In the genomic region with DNA sequence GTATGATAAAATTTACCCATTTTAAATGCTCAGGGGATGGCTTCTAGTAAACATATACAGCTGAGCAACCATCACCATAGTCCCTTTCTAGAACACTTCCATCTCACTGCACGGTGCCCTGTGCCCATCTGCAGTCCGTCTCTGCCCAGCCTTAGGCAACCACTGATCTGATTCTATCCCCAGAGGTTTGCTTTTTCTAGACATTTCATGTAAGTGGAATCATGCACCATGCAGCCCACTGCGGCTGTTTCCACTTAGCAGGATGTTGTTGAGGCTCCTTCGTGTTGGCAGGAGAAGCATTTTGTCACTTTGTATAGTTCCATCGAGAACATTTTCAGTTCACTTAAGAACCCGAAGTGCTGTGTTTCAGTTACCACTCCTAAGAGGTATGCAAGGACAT, we compare ENCODE assay signal across 25 cellular contexts.
"Had no signal": no experiment of that assay in that cellular context is flagged by ENCODE, and none has a peak within 500 bp of the region (broad histone marks: within the 10 kb centered on the region; RNA-seq: fewer than 3 reads in every experiment).

No MANE protein-coding gene starts in this region.

- H3K27me3 ChIP-seq: brain microvascular endothelial cell, cardiac muscle cell had no signal

- H3K4me3 ChIP-seq: cardiac muscle cell, K562 had no signal

- H3K27ac Mint-ChIP-seq: activated CD4-positive, alpha-beta memory T cell treated with anti-CD3 and anti-CD28 coated beads, Interleukin-2, amount 10 ng/mL, durations not matched to agents 7 days and 5 days; activated CD4-positive, alpha-beta T cell treated with anti-CD3 and anti-CD28 coated beads, Interleukin-2, amount 10 ng/mL, durations not matched to agents 7 days and 5 days; activated naive CD4-positive, alpha-beta T cell treated with anti-CD3 and anti-CD28 coated beads, Interleukin-2, amount 50 U/mL, for 72 hours; activated naive CD8-positive, alpha-beta T cell treated with anti-CD3 and anti-CD28 coated beads, Interleukin-2, amount 50 U/mL, for 24 hours; T-cell had no signal

- H3K36me3 ChIP-seq: brain microvascular endothelial cell, cardiac muscle cell had no signal

- DNase-seq: activated CD4-positive, alpha-beta memory T cell treated with anti-CD3 and anti-CD28 coated beads, Interleukin-2, amount 10 ng/mL, durations not matched to agents 7 days and 5 days; activated CD4-positive, alpha-beta T cell treated with anti-CD3 and anti-CD28 coated beads, Interleukin-2, amount 10 ng/mL, durations not matched to agents 7 days and 5 days; activated CD4-positive, CD25-positive, alpha-beta regulatory T cell; activated CD8-positive, alpha-beta memory T cell treated with anti-CD3 and anti-CD28 coated beads, Interleukin-2, amount 50 U/mL, for 48 hours; activated naive CD4-positive, alpha-beta T cell; activated naive CD8-positive, alpha-beta T cell treated with anti-CD3 and anti-CD28 coated beads, Interleukin-2, amount 50 U/mL, for 24 hours; activated T-cell treated with anti-CD3 and anti-CD28 coated beads, Interleukin-2, amount 50 U/mL, for 1 hour; amygdala; brain microvascular endothelial cell; Karpas-422; NCI-H1105 treated with DMSO at 0.1 percent for 48 hours; NCI-H146; NCI-H187 treated with DMSO at 0.1 percent for 48 hours; NCI-H2081 treated with DMSO at 0.1 percent for 48 hours; NCI-H446; NCI-H524; PC-3; SHP77 treated with DMSO at 0.1 percent for 48 hours; T-cell; T-helper 2 cell; T1000 had no signal

- H3K4me1 Mint-ChIP-seq: activated CD4-positive, alpha-beta T cell treated with anti-CD3 and anti-CD28 coated beads, Interleukin-2, amount 10 ng/mL, durations not matched to agents 7 days and 5 days; activated naive CD8-positive, alpha-beta T cell treated with anti-CD3 and anti-CD28 coated beads, Interleukin-2, amount 50 U/mL, for 24 hours had no signal

- H3K36me3 Mint-ChIP-seq: T-cell had no signal

- H3K4me3 Mint-ChIP-seq: activated CD4-positive, alpha-beta memory T cell treated with anti-CD3 and anti-CD28 coated beads, Interleukin-2, amount 10 ng/mL, durations not matched to agents 7 days and 5 days; activated CD4-positive, alpha-beta T cell treated with anti-CD3 and anti-CD28 coated beads, Interleukin-2, amount 10 ng/mL, durations not matched to agents 7 days and 5 days; activated naive CD8-positive, alpha-beta T cell treated with anti-CD3 and anti-CD28 coated beads, Interleukin-2, amount 50 U/mL, for 24 hours; T-cell had no signal

- H3K27ac ChIP-seq: brain microvascular endothelial cell, cardiac muscle cell, VCaP had no signal

- H3K27me3 Mint-ChIP-seq: activated CD4-positive, alpha-beta T cell treated with anti-CD3 and anti-CD28 coated beads, Interleukin-2, amount 10 ng/mL, durations not matched to agents 7 days and 5 days; activated naive CD8-positive, alpha-beta T cell treated with anti-CD3 and anti-CD28 coated beads, Interleukin-2, amount 50 U/mL, for 24 hours had no signal

- H3K9me3 Mint-ChIP-seq: activated CD4-positive, alpha-beta memory T cell treated with anti-CD3 and anti-CD28 coated beads, Interleukin-2, amount 10 ng/mL, durations not matched to agents 7 days and 5 days; activated naive CD8-positive, alpha-beta T cell treated with anti-CD3 and anti-CD28 coated beads, Interleukin-2, amount 50 U/mL, for 24 hours had no signal
